ENCODE assay signal across 9 cellular contexts in genomic region chr10:98030093-98030821, GRCh38. TPM values are rescaled to one million over a fixed set of nuclear protein-coding genes. Genes with fewer than 3 reads are reported as not detected.
DNase-seq lines count a peak whose midpoint lies in the region; ATAC-seq and TF ChIP-seq lines count a peak whose summit lies in the region.
"Had no signal": no experiment of that assay in that cellular context is flagged by ENCODE, and none has a peak within 500 bp of the region (broad histone marks: within the 10 kb centered on the region; RNA-seq: fewer than 3 reads in every experiment).

A gene with protein sequence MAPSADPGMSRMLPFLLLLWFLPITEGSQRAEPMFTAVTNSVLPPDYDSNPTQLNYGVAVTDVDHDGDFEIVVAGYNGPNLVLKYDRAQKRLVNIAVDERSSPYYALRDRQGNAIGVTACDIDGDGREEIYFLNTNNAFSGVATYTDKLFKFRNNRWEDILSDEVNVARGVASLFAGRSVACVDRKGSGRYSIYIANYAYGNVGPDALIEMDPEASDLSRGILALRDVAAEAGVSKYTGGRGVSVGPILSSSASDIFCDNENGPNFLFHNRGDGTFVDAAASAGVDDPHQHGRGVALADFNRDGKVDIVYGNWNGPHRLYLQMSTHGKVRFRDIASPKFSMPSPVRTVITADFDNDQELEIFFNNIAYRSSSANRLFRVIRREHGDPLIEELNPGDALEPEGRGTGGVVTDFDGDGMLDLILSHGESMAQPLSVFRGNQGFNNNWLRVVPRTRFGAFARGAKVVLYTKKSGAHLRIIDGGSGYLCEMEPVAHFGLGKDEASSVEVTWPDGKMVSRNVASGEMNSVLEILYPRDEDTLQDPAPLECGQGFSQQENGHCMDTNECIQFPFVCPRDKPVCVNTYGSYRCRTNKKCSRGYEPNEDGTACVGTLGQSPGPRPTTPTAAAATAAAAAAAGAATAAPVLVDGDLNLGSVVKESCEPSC (minus strand): TSS chr10:98030621. CDS start chr10:98030472, 149 bp downstream.

- H2AFZ ChIP-seq in trophoblast cell (ENCODE audit: insufficient read depth, low read length, poor library complexity) (peak within 1 kb of the TSS; percentile 24), PC-3 (ENCODE audit: low read length) (no peak within 1 kb of the TSS)

- no peak within 1 kb of the TSS for H2BK5ac ChIP-seq in trophoblast cell (ENCODE audit: low read depth, low read length, poor library complexity)

- no peak within 1 kb of the TSS for H3K23ac ChIP-seq in trophoblast cell (ENCODE audit: low read length)

- H3K36me3 ChIP-seq in trophoblast cell (ENCODE audit: control insufficient read depth in 1 of 2, insufficient read depth in 2 of 2, low read length in 2 of 2) = no peaks in the 10 kb centered on the region
- H3K36me3 ChIP-seq in PC-3 (ENCODE audit: low read depth, low read length) = no peaks in the 10 kb centered on the region

- no peak within 1 kb of the TSS for H3K18ac ChIP-seq in trophoblast cell (ENCODE audit: low read length)

- no peak within 1 kb of the TSS for H2BK12ac ChIP-seq in trophoblast cell (ENCODE audit: low read length)

- no peak within 1 kb of the TSS for H4K8ac ChIP-seq in trophoblast cell (ENCODE audit: low read depth, low read length)

- no peak within 1 kb of the TSS for H3K27ac ChIP-seq in trophoblast cell (ENCODE audit: low read depth, low read length)
- no peak within 1 kb of the TSS for H3K27ac ChIP-seq in PC-3 (ENCODE audit: low read length)

- H3K4me3 ChIP-seq in trophoblast cell (ENCODE audit: low read depth, low read length) (peak within 1 kb of the TSS; percentile 55), PC-3 (ENCODE audit: low read length) (no peak within 1 kb of the TSS)

- H3K14ac ChIP-seq in trophoblast cell (ENCODE audit: low read length) = no peak within 1 kb of the TSS

- H3K79me1 ChIP-seq in trophoblast cell (ENCODE audit: low read length) = no peaks in the 10 kb centered on the region

- H3F3A ChIP-seq in PC-3 (ENCODE audit: low read length, unreplicated experiment) = no peaks in the 10 kb centered on the region

- H3K4me2 ChIP-seq in trophoblast cell (ENCODE audit: low read length) (peak within 1 kb of the TSS; percentile 85), PC-3 (ENCODE audit: low read length) (no peak within 1 kb of the TSS)

- POLR2A ChIA-PET in PC-3 (lab: Charles Lee; ENCODE audit: unreplicated experiment) = no interaction called here

- no peak within 1 kb of the TSS for H3K9ac ChIP-seq in trophoblast cell (ENCODE audit: low read length)
- H3K9ac ChIP-seq in PC-3 (ENCODE audit: low read length) = no peak within 1 kb of the TSS

- no peak within 1 kb of the TSS for H2BK120ac ChIP-seq in trophoblast cell (ENCODE audit: insufficient read depth, low read length, poor library complexity)

- TF ChIP-seq CTCF in PC-3 (conservative IDR thresholded peaks at IDR 0.05; ENCODE audit: low read depth, low read length) = no peak

- DNase-seq in NCI-H2029 (lab: John Stamatoyannopoulos, UW) (peak; percentile 36), NCI-H2029 treated with DMSO at 0.1 percent for 48 hours (lab: John Stamatoyannopoulos, UW) (no peak), SK-N-DZ (ENCODE audit: low spot score) (peak; percentile 90), left cardiac atrium (peak; percentile 81), trophoblast cell (no peak), PC-3 (no peak)
- no peak for DNase-seq in activated effector memory CD4-positive, alpha-beta T cell treated with Interleukin-2 at 50 U/mL for 16 hours

- H3K27me3 ChIP-seq in trophoblast cell (ENCODE audit: insufficient read depth, low read length) = peaks cover 54% of the 10 kb centered on the region
- peaks cover 26% of the 10 kb centered on the region for H3K27me3 ChIP-seq in PC-3 (ENCODE audit: low read length)

- H3K4ac ChIP-seq in trophoblast cell (ENCODE audit: low read depth, low read length) = no peak within 1 kb of the TSS

- no peaks in the 10 kb centered on the region for H3K9me2 ChIP-seq in PC-3 (replicated peaks; ENCODE audit: low read length)

- H4K91ac ChIP-seq in trophoblast cell (ENCODE audit: low read depth, low read length) = no peak within 1 kb of the TSS

- ATAC-seq in left cardiac atrium (peak; percentile 90), GM19395 (IDR thresholded peaks at IDR 0.05; ENCODE audit: unreplicated experiment) (no peak), PC-3 (no peak)

- H4K12ac ChIP-seq in trophoblast cell (ENCODE audit: low read depth, low read length) = no peak within 1 kb of the TSS

- no peak within 1 kb of the TSS for H2AK5ac ChIP-seq in trophoblast cell (ENCODE audit: low read length)

- CTCF ChIA-PET in PC-3 (lab: Charles Lee) = no interaction called here

- H3K4me1 ChIP-seq in trophoblast cell (ENCODE audit: control insufficient read depth in 1 of 2, insufficient read depth in 2 of 2, low read length in 2 of 2) = peaks cover 7 to 11% of the 10 kb centered on the region in 2 experiments
- H3K4me1 ChIP-seq in PC-3 (ENCODE audit: insufficient read depth, low read length) = no peaks in the 10 kb centered on the region

- no peaks in the 10 kb centered on the region for H4K20me1 ChIP-seq in PC-3 (ENCODE audit: low read length)

- intact Hi-C loops in left cardiac atrium (cut with DNase I) = loop anchor here in 1 of 2 donors (5.0 kb wide), 1 partner anchor 113 kb away; no protein-coding TSS in a partner anchor
- intact Hi-C loops in PC-3 (cut with micrococcal nuclease) = no loop called here

- BruUV-seq in PC-3 (replicated peaks; lab: Mats Ljungman, UMichigan) = no TSS peak

- WGBS in trophoblast cell (ENCODE audit: extremely low coverage, insufficient coverage, insufficient read length) = no CpG with 5 or more reads among the region's 86 CpGs

- no peaks in the 10 kb centered on the region for H3K79me2 ChIP-seq in trophoblast cell (ENCODE audit: control insufficient read depth, insufficient read depth, low read length, poor library complexity)
- H3K79me2 ChIP-seq in PC-3 (ENCODE audit: low read length) = no peaks in the 10 kb centered on the region

- H3K9me3 ChIP-seq in trophoblast cell (ENCODE audit: insufficient read depth, low read depth, low read length) = peaks cover 5% of the 10 kb centered on the region
- no peaks in the 10 kb centered on the region for H3K9me3 ChIP-seq in PC-3 (ENCODE audit: low read length)

RNA-seq across cellular contexts. Expression of the gene that starts here (rescaled TPM):
- 0.64 and 1.6 TPM in 2 replicates for polyA plus RNA-seq in SK-N-DZ (2014; cell fraction: cytosol; rRNA removed)
- 4.6 and 5.2 TPM in 2 replicates for polyA plus RNA-seq in SK-N-DZ (2014; cell fraction: nucleus; rRNA removed)
- total RNA-seq in left cardiac atrium (10 to 100 TPM in 1 of 2 donors, 1 to 10 TPM in 1; 9.6 to 19.3 TPM), PC-3 (2014; rRNA removed) (not detected in 2 replicates)
- 0.52 and 0.68 TPM in 2 replicates for polyA plus RNA-seq in trophoblast cell (2013)
- polyA plus RNA-seq: AG04450 had no signal

Comparison
In these comparisons a context has a peak if more than half of its experiments do, and no peak if none do; other contexts are left out.
1. RNA of the gene that starts here (total RNA-seq): 9.6 to 19.3 TPM in left cardiac atrium; not detected in PC-3; every median in the first group is over 10 times any median in the second.
2. DNase-seq: peak in NCI-H2029 (single experiment), SK-N-DZ (single experiment) and left cardiac atrium (single experiment); none in NCI-H2029 treated with DMSO at 0.1 percent for 48 hours (single experiment), trophoblast cell (0 of 2), PC-3 (single experiment) and activated effector memory CD4-positive, alpha-beta T cell treated with Interleukin-2 at 50 U/mL for 16 hours (single experiment).
3. ATAC-seq: peak in left cardiac atrium (2 of 2); none in GM19395 (single experiment) and PC-3 (single experiment).